30 cellular contexts compared by ENCODE assay signal in genomic region chr5:13331585-13331984, GRCh38.
"Had no signal": no experiment of that assay in that cellular context is flagged by ENCODE, and none has a peak within 500 bp of the region (broad histone marks: within the 10 kb centered on the region; RNA-seq: fewer than 3 reads in every experiment).

No MANE protein-coding gene starts in this region.

- H3K4me3 Mint-ChIP-seq: activated CD4-positive, alpha-beta T cell treated with anti-CD3 and anti-CD28 coated beads, Interleukin-2, amount 10 ng/mL, durations not matched to agents 24 days and 14 days; activated CD8-positive, alpha-beta memory T cell treated with anti-CD3 and anti-CD28 coated beads, Interleukin-2, amount 10 ng/mL, durations not matched to agents 7 days and 5 days; activated naive CD4-positive, alpha-beta T cell treated with anti-CD3 and anti-CD28 coated beads for 36 hours; activated naive CD8-positive, alpha-beta T cell; activated T-cell treated with anti-CD3 and anti-CD28 coated beads, Interleukin-2, amount 50 U/mL, for 24 hours; activated T-helper 1 cell treated with anti-CD3 and anti-CD28 coated beads, Interleukin-12 subunit alpha, Interleukin-12 subunit beta, Interleukin-2, Interleukin-4 antibody, amounts not matched to agents 30 ng/mL and 10 ng/mL and 1 ng/mL, durations not matched to agents 14 hours and 24 hours and 36 hours; T-helper 1 cell treated with Interleukin-12 subunit alpha and Interleukin-12 subunit beta and Interleukin-4 antibody, amounts not matched to agents 30 μg/mL and 1 μg/mL, for 36 hours; WTC11 had no signal

- H3K36me3 ChIP-seq: brain microvascular endothelial cell, cardiac muscle cell, SJCRH30 had no signal

- H3K27me3 ChIP-seq: brain microvascular endothelial cell, cardiac muscle cell, SJCRH30 had no signal

- H3K4me3 ChIP-seq: cardiac muscle cell, SJCRH30 had no signal

- H3K27ac ChIP-seq: brain microvascular endothelial cell, cardiac muscle cell, SJCRH30 had no signal

- H3K36me3 Mint-ChIP-seq: activated CD8-positive, alpha-beta memory T cell treated with anti-CD3 and anti-CD28 coated beads, Interleukin-2, amount 10 ng/mL, durations not matched to agents 7 days and 5 days; activated naive CD8-positive, alpha-beta T cell; WTC11 had no signal

- H3K27ac Mint-ChIP-seq: activated CD4-positive, alpha-beta T cell treated with anti-CD3 and anti-CD28 coated beads, Interleukin-2, amount 10 ng/mL, durations not matched to agents 24 days and 14 days; activated CD8-positive, alpha-beta memory T cell treated with anti-CD3 and anti-CD28 coated beads, Interleukin-2, amount 10 ng/mL, durations not matched to agents 7 days and 5 days; activated naive CD4-positive, alpha-beta T cell treated with anti-CD3 and anti-CD28 coated beads for 36 hours; activated naive CD8-positive, alpha-beta T cell; activated T-cell treated with anti-CD3 and anti-CD28 coated beads, Interleukin-2, amount 50 U/mL, for 24 hours; activated T-helper 1 cell treated with anti-CD3 and anti-CD28 coated beads, Interleukin-12 subunit alpha, Interleukin-12 subunit beta, Interleukin-2, Interleukin-4 antibody, amounts not matched to agents 30 ng/mL and 10 ng/mL and 1 ng/mL, durations not matched to agents 14 hours and 24 hours and 36 hours; T-helper 1 cell treated with Interleukin-12 subunit alpha and Interleukin-12 subunit beta and Interleukin-4 antibody, amounts not matched to agents 30 μg/mL and 1 μg/mL, for 36 hours; WTC11 had no signal

- H3K4me1 ChIP-seq: SJCRH30 had no signal

- DNase-seq: activated CD4-positive, alpha-beta T cell treated with anti-CD3 and anti-CD28 coated beads for 1 hour; activated CD4-positive, alpha-beta T cell treated with anti-CD3 and anti-CD28 coated beads, Interleukin-2, amount 10 ng/mL, durations not matched to agents 24 days and 14 days; activated CD4-positive, alpha-beta T cell treated with anti-CD3 and anti-CD28 coated beads, Interleukin-2, amount 50 U/mL, for 48 hours; activated CD8-positive, alpha-beta memory T cell treated with anti-CD3 and anti-CD28 coated beads, Interleukin-2, amount 10 ng/mL, durations not matched to agents 7 days and 5 days; activated effector memory CD4-positive, alpha-beta T cell treated with Interleukin-2 at 50 U/mL for 16 hours; activated naive CD4-positive, alpha-beta T cell treated with anti-CD3 and anti-CD28 coated beads for 36 hours; activated T-cell treated with anti-CD3 and anti-CD28 coated beads, Interleukin-2, amount 50 U/mL, for 24 hours; amygdala; brain microvascular endothelial cell; Kasumi-1; KBM-7; NCI-H1048; NCI-H146; NCI-H187 treated with DMSO at 0.1 percent for 48 hours; NCI-H2171; NCI-H2227 treated with DMSO at 0.1 percent for 48 hours; NCI-H446 treated with DMSO at 0.1 percent for 48 hours; NCI-H524 treated with DMSO at 0.1 percent for 48 hours; NCI-H748 treated with DMSO at 0.1 percent for 48 hours; OCI-M1; Right ventricle myocardium superior; RPMI8226; SJCRH30 had no signal

- H3K9me3 ChIP-seq: SJCRH30 had no signal

- H3K27me3 Mint-ChIP-seq: activated CD4-positive, alpha-beta T cell treated with anti-CD3 and anti-CD28 coated beads, Interleukin-2, amount 10 ng/mL, durations not matched to agents 24 days and 14 days; activated CD8-positive, alpha-beta memory T cell treated with anti-CD3 and anti-CD28 coated beads, Interleukin-2, amount 10 ng/mL, durations not matched to agents 7 days and 5 days; activated naive CD8-positive, alpha-beta T cell; activated T-cell treated with anti-CD3 and anti-CD28 coated beads, Interleukin-2, amount 50 U/mL, for 24 hours had no signal

- ATAC-seq: activated CD8-positive, alpha-beta memory T cell treated with anti-CD3 and anti-CD28 coated beads, Interleukin-2, amount 10 ng/mL, durations not matched to agents 7 days and 5 days; Panc1; SK-N-SH treated with all-trans-retinoic acid at 6 μM for 48 hours; WTC11 had no signal

- H3K4me1 Mint-ChIP-seq: activated CD4-positive, alpha-beta T cell treated with anti-CD3 and anti-CD28 coated beads, Interleukin-2, amount 10 ng/mL, durations not matched to agents 24 days and 14 days; activated CD8-positive, alpha-beta memory T cell treated with anti-CD3 and anti-CD28 coated beads, Interleukin-2, amount 10 ng/mL, durations not matched to agents 7 days and 5 days had no signal
